ENCODE assay signal across 8 cellular contexts in genomic region chr13:19782727-19783682, GRCh38. TPM values are rescaled to one million over a fixed set of nuclear protein-coding genes. Genes with fewer than 3 reads are reported as not detected.
A peak's percentile ranks its signal among the peaks of the same experiment; 100 is the strongest.
DNase-seq lines count a peak whose midpoint lies in the region; ATAC-seq and TF ChIP-seq lines count a peak whose summit lies in the region.
"Not testable (repeated sequence)": the region's sequence is repeated elsewhere in the genome, so short reads cannot be mapped to it uniquely, and the experiment has no call there.

A gene with protein sequence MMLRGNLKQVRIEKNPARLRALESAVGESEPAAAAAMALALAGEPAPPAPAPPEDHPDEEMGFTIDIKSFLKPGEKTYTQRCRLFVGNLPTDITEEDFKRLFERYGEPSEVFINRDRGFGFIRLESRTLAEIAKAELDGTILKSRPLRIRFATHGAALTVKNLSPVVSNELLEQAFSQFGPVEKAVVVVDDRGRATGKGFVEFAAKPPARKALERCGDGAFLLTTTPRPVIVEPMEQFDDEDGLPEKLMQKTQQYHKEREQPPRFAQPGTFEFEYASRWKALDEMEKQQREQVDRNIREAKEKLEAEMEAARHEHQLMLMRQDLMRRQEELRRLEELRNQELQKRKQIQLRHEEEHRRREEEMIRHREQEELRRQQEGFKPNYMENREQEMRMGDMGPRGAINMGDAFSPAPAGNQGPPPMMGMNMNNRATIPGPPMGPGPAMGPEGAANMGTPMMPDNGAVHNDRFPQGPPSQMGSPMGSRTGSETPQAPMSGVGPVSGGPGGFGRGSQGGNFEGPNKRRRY (minus strand): TSS chr13:19782945. CDS start chr13:19782757, 188 bp downstream.

- H3K4me1 ChIP-seq in heart left ventricle, result peaks cover 0 to 16% (median 8%) of the 10 kb centered on the region in 12 donors

- ATAC-seq in HG02852 (IDR thresholded peaks at IDR 0.05; ENCODE audit: unreplicated experiment) (peak; percentile 82), heart left ventricle (peak; percentile 95 to 97 (median 96))

- peak within 1 kb of the TSS; percentile 98 for H3K4me3 Mint-ChIP-seq in type B pancreatic cell

- TF ChIP-seq CTCF in GM12875 (IDR thresholded peaks at IDR 0.05; ENCODE audit: borderline replicate concordance, insufficient read depth, low read depth, low read length); type B pancreatic cell (conservative IDR thresholded peaks at IDR 0.05): not testable (repeated sequence)
- TF ChIP-seq CTCF in heart left ventricle (IDR thresholded peaks at IDR 0.05), result peak in 3 of 12 donors; percentile 5 to 6 (median 5)

- DNase-seq in NCI-H146 treated with DMSO at 0.1 percent for 48 hours (lab: John Stamatoyannopoulos, UW; ENCODE audit: unreplicated experiment), result peak; percentile 77
- peak; percentile 88 for DNase-seq in amniotic epithelial cell (ENCODE audit: low read depth)
- peak; percentile 95 to 98 (median 96) for DNase-seq in heart left ventricle
- peak; percentile 95 for DNase-seq in pons (ENCODE audit: low spot score)
- DNase-seq in type B pancreatic cell (ENCODE audit: extremely low spot score, unreplicated experiment), result peak; percentile 96

- H3K9me3 ChIP-seq in heart left ventricle, result not testable (repeated sequence)

- not testable (repeated sequence) for H3K27me3 Mint-ChIP-seq in type B pancreatic cell

- H3K36me3 Mint-ChIP-seq in type B pancreatic cell, result not testable (repeated sequence)

- TF ChIP-seq POLR2A in heart left ventricle (IDR thresholded peaks at IDR 0.05), result peak; percentile 80 to 96

- H3K27ac ChIP-seq in heart left ventricle, result peak within 1 kb of the TSS; percentile 87 to 99 (median 92)

- not testable (repeated sequence) for H3K36me3 ChIP-seq in heart left ventricle

- H3K27ac Mint-ChIP-seq in type B pancreatic cell, result peak within 1 kb of the TSS; percentile 98

- H3K9me3 Mint-ChIP-seq in type B pancreatic cell, result not testable (repeated sequence)

- H3K27me3 ChIP-seq in heart left ventricle, result not testable (repeated sequence)

- WGBS in heart left ventricle, 4 donors, result 22 to 33% (median 22%) methylated on average over 33 to 50 of the region's 50 CpGs

- H3K4me1 Mint-ChIP-seq in type B pancreatic cell (ENCODE audit: unreplicated experiment), result not testable (repeated sequence)

- H3K4me3 ChIP-seq in GM12875 (ENCODE audit: low read depth, low read length) (peak within 1 kb of the TSS; percentile 81), heart left ventricle (peak within 1 kb of the TSS; percentile 62 to 99 (median 86))

- intact Hi-C loops in T-helper 1 cell treated with Interleukin-12 subunit alpha and Interleukin-12 subunit beta and Interleukin-4 antibody, amounts not matched to agents 30 ng/mL and 1 ng/mL, for 36 hours (cut with micrococcal nuclease), result loop anchor here (1.0 to 10.0 kb wide), 9 partner anchors 79 to 1514 kb away; partner anchors contain the start of genes CRYL1, MPHOSPH8, MRPL57 and SKA3
- intact Hi-C loops in heart left ventricle (cut with DNase I), result loop anchor here in 8 of 10 donors (1.0 to 10.0 kb wide), 8 partner anchors 79 to 174 kb away; partner anchors contain the start of genes ZMYM5 (in 6 of the 8), MPHOSPH8 (in 3 of the 8) and ZMYM2 (in 2 of the 8)

RNA-seq across cellular contexts. Expression of the gene that starts here (rescaled TPM):
- total RNA-seq in T-helper 1 cell treated with Interleukin-12 subunit alpha and Interleukin-12 subunit beta and Interleukin-4 antibody, amounts not matched to agents 30 ng/mL and 1 ng/mL, for 36 hours, result 70.0 and 71.2 TPM in 2 replicates
- total RNA-seq in heart left ventricle (10 to 100 TPM; 21.4 to 31.5 (median 26.3) TPM), type B pancreatic cell (ENCODE audit: low replicate concordance) (67.8 and 83.6 TPM in 2 replicates)
- polyA plus RNA-seq in heart left ventricle, result 10 to 100 TPM; 18.8 to 21.0 TPM

Comparison
In these comparisons a context has a peak if more than half of its experiments do, and no peak if none do; other contexts are left out.
1. Peak in every context shown above with its lines: DNase-seq, ATAC-seq, H3K4me3 ChIP-seq and H3K27ac ChIP-seq.